In the genomic region with DNA sequence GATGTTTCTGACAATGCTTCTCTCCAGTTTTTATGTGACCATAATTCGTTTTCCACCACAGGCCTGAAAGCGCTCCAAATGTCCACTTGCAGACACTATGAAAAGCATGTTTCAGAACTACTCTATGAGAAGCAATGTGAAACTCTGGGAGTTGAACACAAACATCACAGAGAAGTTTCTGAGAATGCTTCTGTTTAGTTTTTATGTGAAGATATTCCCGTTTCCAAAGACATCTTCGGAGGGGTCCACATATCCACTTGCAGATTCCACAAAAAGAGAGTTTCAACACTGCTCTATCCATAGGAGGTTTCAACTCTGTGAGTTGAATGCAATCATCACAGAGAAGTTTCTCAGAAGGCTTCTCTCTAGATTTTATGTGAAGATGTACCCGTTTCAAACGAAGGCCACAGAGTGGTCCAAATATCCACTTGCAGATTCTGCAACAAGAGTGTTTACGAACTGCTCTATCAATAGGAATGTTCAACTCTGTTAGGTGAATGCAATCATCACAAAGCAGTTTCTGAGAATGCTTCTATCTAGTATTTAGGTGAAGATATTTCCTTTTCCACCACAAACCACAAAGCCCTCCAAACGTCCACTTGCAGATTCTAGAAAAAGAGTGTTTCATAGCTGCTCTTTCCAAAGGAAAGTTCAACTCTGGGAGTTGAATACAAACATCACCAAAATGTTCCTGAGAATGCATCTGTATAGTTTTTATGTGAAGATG, we compare ENCODE assay signal across 8 cellular contexts.
DNase-seq lines count a peak whose midpoint lies in the region; ATAC-seq and TF ChIP-seq lines count a peak whose summit lies in the region.
"Not testable (repeated sequence)": the region's sequence is repeated elsewhere in the genome, so short reads cannot be mapped to it uniquely, and the experiment has no call there.

No MANE protein-coding gene starts in this region.

- not testable (repeated sequence) for H3K4me3 Mint-ChIP-seq in activated T-cell treated with anti-CD3 and anti-CD28 coated beads, Interleukin-2, amount 50 U/mL, for 72 hours; natural killer cell

- DNase-seq in activated CD4-positive, CD25-positive, alpha-beta regulatory T cell treated with anti-CD3 and anti-CD28 coated beads, Interleukin-2, amount 50 U/mL, for 16 hours (ENCODE audit: low read depth, low spot score): peak; percentile 6
- peak; percentile 4 to 76 for DNase-seq in activated T-cell treated with anti-CD3 and anti-CD28 coated beads, Interleukin-2, amount 50 U/mL, for 72 hours
- DNase-seq in brain microvascular endothelial cell: peak; percentile 78
- not testable (repeated sequence) for DNase-seq in left cardiac atrium, aorta
- DNase-seq in natural killer cell: peak; percentile 45
- peak in 2 of 3 experiments; percentile 2 to 5 for DNase-seq in stimulated activated CD4-positive, alpha-beta T cell treated with anti-CD3 and anti-CD28 coated beads, TNF-alpha, amount 100 ng/mL, for 24 hours (ENCODE audit: low read depth in 3 of 3)

- not testable (repeated sequence) for H3K36me3 Mint-ChIP-seq in activated T-cell treated with anti-CD3 and anti-CD28 coated beads, Interleukin-2, amount 50 U/mL, for 72 hours (ENCODE audit: insufficient read depth in 2 of 2); natural killer cell

- not testable (repeated sequence) for H3K9me3 Mint-ChIP-seq in activated T-cell treated with anti-CD3 and anti-CD28 coated beads, Interleukin-2, amount 50 U/mL, for 72 hours; natural killer cell

- H3K27me3 Mint-ChIP-seq in activated T-cell treated with anti-CD3 and anti-CD28 coated beads, Interleukin-2, amount 50 U/mL, for 72 hours (ENCODE audit: low read depth); natural killer cell (ENCODE audit: low read depth in 2 of 2): not testable (repeated sequence)

- not testable (repeated sequence) for H3K4me3 ChIP-seq in brain microvascular endothelial cell (ENCODE audit: low read depth, low read length); aorta (ENCODE audit: low read length in 2 of 2)

- H3K9me3 ChIP-seq in aorta (ENCODE audit: control insufficient read depth, low read length): not testable (repeated sequence)

- not testable (repeated sequence) for H3K36me3 ChIP-seq in brain microvascular endothelial cell (replicated peaks); aorta (ENCODE audit: control insufficient read depth in 1 of 2, insufficient read depth in 2 of 2, low read length in 1 of 2)

- H3K4me1 Mint-ChIP-seq in activated T-cell treated with anti-CD3 and anti-CD28 coated beads, Interleukin-2, amount 50 U/mL, for 72 hours (ENCODE audit: low read depth); natural killer cell: not testable (repeated sequence)

- H3K27ac ChIP-seq in brain microvascular endothelial cell; aorta (ENCODE audit: low read depth in 1 of 2, low read length in 2 of 2): not testable (repeated sequence)

- intact Hi-C loops in left cardiac atrium (cut with DNase I); natural killer cell (cut with micrococcal nuclease); aorta (cut with DNase I): not testable (repeated sequence)

- H3K27ac Mint-ChIP-seq in activated T-cell treated with anti-CD3 and anti-CD28 coated beads, Interleukin-2, amount 50 U/mL, for 72 hours; natural killer cell: not testable (repeated sequence)

- in situ Hi-C loops in brain microvascular endothelial cell (cut with HindIII; ENCODE audit: low pct_ligation_motif_present, low sequenced_read_pairs): not testable (repeated sequence)

- ATAC-seq in GM19324 (IDR thresholded peaks at IDR 0.05; ENCODE audit: low FRiP score, unreplicated experiment): peak; percentile 21
- ATAC-seq in activated T-cell treated with anti-CD3 and anti-CD28 coated beads, Interleukin-2, amount 50 U/mL, for 72 hours (replicated peaks in 1 of 2): peak in 1 of 2 donors; percentile 39
- ATAC-seq in left cardiac atrium: peak; percentile 29 to 39
- peak in 2 of 3 donors; percentile 20 to 25 for ATAC-seq in natural killer cell
- peak; percentile 65 for ATAC-seq in aorta (ENCODE audit: low FRiP score)

- TF ChIP-seq CTCF in brain microvascular endothelial cell (IDR thresholded peaks at IDR 0.05; ENCODE audit: low read depth, low read length, missing control alignments); natural killer cell (IDR thresholded peaks at IDR 0.05): not testable (repeated sequence)

- not testable (repeated sequence) for H3K27me3 ChIP-seq in brain microvascular endothelial cell (replicated peaks); aorta (ENCODE audit: control insufficient read depth in 1 of 2, insufficient read depth in 2 of 2, low read length in 1 of 2)

- WGBS in aorta, 2 donors: 67 to 68% methylated on average over 8 of the region's 8 CpGs

- H3K4me1 ChIP-seq in aorta (ENCODE audit: control insufficient read depth in 1 of 2, insufficient read depth in 2 of 2, low read length in 2 of 2): not testable (repeated sequence)
